12 cellular contexts compared by ENCODE assay signal in genomic region chr1:203075249-203076030, GRCh38. TPM values are rescaled to one million over a fixed set of nuclear protein-coding genes. Genes with fewer than 3 reads are reported as not detected.
DNase-seq lines count a peak whose midpoint lies in the region; ATAC-seq, FAIRE-seq and TF ChIP-seq lines count a peak whose summit lies in the region.
"Had no signal": no experiment of that assay in that cellular context is flagged by ENCODE, and none has a peak within 500 bp of the region (broad histone marks: within the 10 kb centered on the region; RNA-seq: fewer than 3 reads in every experiment).

No MANE protein-coding gene starts in this region.

- H3K23ac ChIP-seq in H1 (ENCODE audit: insufficient read length), result no peak overlapping the region

- no peak for TF ChIP-seq RAD21 in H1 (IDR thresholded peaks at IDR 0.05 in 1 of 2, conservative IDR thresholded peaks at IDR 0.05 in 1 of 2; ENCODE audit: low read depth in 2 of 2, low read length in 2 of 2)

- 16% methylated on average over 35 of the region's 56 CpGs; no CpG with 5 or more reads in 1 of the 2 experiments for WGBS in H1 (ENCODE audit: extremely low coverage in 1 of 2, insufficient coverage in 1 of 2, insufficient read length in 1 of 2, insufficient replicate concordance in 2 of 2, low coverage in 1 of 2, low lambda C conversion rate in 2 of 2, missing lambda C conversion rate in 1 of 2), 2 experiments

- no peak overlapping the region for H3K4ac ChIP-seq in H1 (replicated peaks; ENCODE audit: insufficient read length, low read depth, low read length)

- intact Hi-C loops in activated CD4-positive, alpha-beta T cell treated with anti-CD3 and anti-CD28 coated beads for 36 hours (cut with DNase I, micrococcal nuclease), result no loop called here
- intact Hi-C loops in mucosa of descending colon (cut with DNase I, micrococcal nuclease) (no loop called here), tibial artery (cut with DNase I; ENCODE audit: low total_unique reads) (no loop called here)

- no peaks in the 10 kb centered on the region for H3K79me2 ChIP-seq in H1 (ENCODE audit: control insufficient read depth in 1 of 2, insufficient read depth in 2 of 2, low read length in 2 of 2)

- no peak overlapping the region for H3K4me3 Mint-ChIP-seq in activated CD4-positive, alpha-beta T cell treated with anti-CD3 and anti-CD28 coated beads for 36 hours

- H3K27me3 Mint-ChIP-seq in activated CD4-positive, alpha-beta T cell treated with anti-CD3 and anti-CD28 coated beads for 36 hours, result peaks cover 44% of the 10 kb centered on the region

- peak overlapping the region; percentile 86 for H3K18ac ChIP-seq in H1 (ENCODE audit: extremely low read depth, low read length)

- DNase-seq in activated CD4-positive, alpha-beta T cell treated with anti-CD3 and anti-CD28 coated beads for 36 hours, result peak; percentile 28
- no peak for DNase-seq in activated CD4-positive, alpha-beta T cell treated with anti-CD3 and anti-CD28 coated beads, Interleukin-2, amount 50 U/mL, for 1 hour
- DNase-seq in H1 (ENCODE audit: low read depth in 1 of 2, low spot score in 2 of 2), result no peak
- DNase-seq in mucosa of descending colon, result no peak
- DNase-seq in tibial artery, result no peak
- DNase-seq in erythroblast (lab: John Stamatoyannopoulos, UW), result no peak
- no peak for DNase-seq in COR-L47 (lab: John Stamatoyannopoulos, UW)
- DNase-seq: natural killer cell, OCI-M1 had no signal

- H3K9ac ChIP-seq in H1 (replicated peaks in 1 of 4; ENCODE audit: extremely low read depth in 1 of 4, low read depth in 3 of 4, low read length in 3 of 4), result no peak overlapping the region

- H4K5ac ChIP-seq in H1 (ENCODE audit: insufficient read length, low read depth, low read length), result no peak overlapping the region

- peak overlapping the region; percentile 75 to 86 for H3K4me2 ChIP-seq in H1 (ENCODE audit: insufficient read depth in 1 of 2, low read depth in 2 of 2, low read length in 2 of 2)
- H3K4me2 ChIP-seq: A549 had no signal

- POLR2A ChIA-PET in activated CD4-positive, alpha-beta T cell treated with anti-CD3 and anti-CD28 coated beads for 36 hours (lab: Charles Lee), result no interaction called here
- POLR2A ChIA-PET in H1 (lab: Charles Lee; ENCODE audit: partially characterized antibody), result interaction anchor here (0.9 to 1.6 kb wide), 3 partner anchors 10 to 16 kb away, joined by 3 to 4 read pairs (median 3); partner anchors contain the start of gene MYOG

- H2BK12ac ChIP-seq in H1 (ENCODE audit: low read depth, low read length), result no peak overlapping the region

- TF ChIP-seq POLR2A in H1 (IDR thresholded peaks at IDR 0.05; ENCODE audit: control extremely low read depth in 1 of 2, low read depth in 2 of 2, low read length in 2 of 2) (no peak), erythroblast (IDR thresholded peaks at IDR 0.05; ENCODE audit: low read length) (no peak)

- H2BK20ac ChIP-seq in H1 (ENCODE audit: low read length), result no peak overlapping the region

- peak; percentile 74 for ATAC-seq in activated CD4-positive, alpha-beta T cell treated with anti-CD3 and anti-CD28 coated beads for 36 hours
- ATAC-seq in mucosa of descending colon (peak; percentile 32), HG03045 (IDR thresholded peaks at IDR 0.05; ENCODE audit: unreplicated experiment) (no peak)
- ATAC-seq: A549 had no signal

- H3K9me3 ChIP-seq in H1 (ENCODE audit: insufficient read depth in 2 of 2, low read depth in 1 of 2, low read length in 1 of 2) (no peaks in the 10 kb centered on the region), mucosa of descending colon (no peaks in the 10 kb centered on the region), tibial artery (no peaks in the 10 kb centered on the region)
- H3K9me3 ChIP-seq: A549 had no signal

- H4K20me1 ChIP-seq in H1 (replicated peaks in 1 of 2; ENCODE audit: control insufficient read depth in 1 of 2, insufficient read depth in 2 of 2, low read length in 2 of 2), result peaks cover 0 to 5% of the 10 kb centered on the region in 2 experiments

- H4K91ac ChIP-seq in H1 (replicated peaks; ENCODE audit: insufficient read length, low read length), result no peak overlapping the region

- H2BK120ac ChIP-seq in H1 (replicated peaks; ENCODE audit: low read depth, low read length), result no peak overlapping the region

- H3K27ac ChIP-seq in H1 (ENCODE audit: low read depth, low read length), result no peak overlapping the region
- H3K27ac ChIP-seq in tibial artery, result no peak overlapping the region
- H3K27ac ChIP-seq: A549, VCaP had no signal

- H3K36me3 ChIP-seq in H1 (ENCODE audit: control insufficient read depth in 2 of 4, insufficient read depth in 4 of 4, low read length in 3 of 4) (no peaks in the 10 kb centered on the region), mucosa of descending colon (ENCODE audit: low read depth) (no peaks in the 10 kb centered on the region), tibial artery (no peaks in the 10 kb centered on the region)

- no peak overlapping the region for H3K56ac ChIP-seq in H1 (replicated peaks; ENCODE audit: insufficient read length, low read depth, low read length)

- H3K4me1 ChIP-seq in H1 (replicated peaks in 1 of 4; ENCODE audit: control insufficient read depth in 3 of 4, insufficient read depth in 4 of 4, low read length in 3 of 4) (peaks cover 0 to 10% (median 5%) of the 10 kb centered on the region in 4 experiments; a peak in 5 of 7 replicates), mucosa of descending colon (ENCODE audit: low read depth) (no peaks in the 10 kb centered on the region), tibial artery (peaks cover 0 to 6% (median 0%) of the 10 kb centered on the region in 4 donors)

- peaks cover 5% of the 10 kb centered on the region for H3K4me1 Mint-ChIP-seq in activated CD4-positive, alpha-beta T cell treated with anti-CD3 and anti-CD28 coated beads for 36 hours

- CTCF ChIA-PET in activated CD4-positive, alpha-beta T cell treated with anti-CD3 and anti-CD28 coated beads for 36 hours (lab: Charles Lee), result no interaction called here
- CTCF ChIA-PET in H1 (lab: Charles Lee; ENCODE audit: partially characterized antibody), result interaction anchor here (2.3 to 16.4 kb wide), 6 partner anchors 9 to 141 kb away, joined by 10 to 275 read pairs (median 82); partner anchors contain the start of genes ADORA1 and MYOG

- H3K27ac Mint-ChIP-seq in activated CD4-positive, alpha-beta T cell treated with anti-CD3 and anti-CD28 coated beads for 36 hours, result no peak overlapping the region

- H2BK15ac ChIP-seq in H1 (ENCODE audit: low read length), result no peak overlapping the region

- H3K9me3 Mint-ChIP-seq in activated CD4-positive, alpha-beta T cell treated with anti-CD3 and anti-CD28 coated beads for 36 hours (ENCODE audit: low read depth), result no peaks in the 10 kb centered on the region
- H3K9me3 Mint-ChIP-seq: natural killer cell had no signal

- H2BK5ac ChIP-seq in H1 (ENCODE audit: low read depth, low read length), result peak overlapping the region; percentile 68; the same call in 1 of the 2 replicates

- peaks cover 6% of the 10 kb centered on the region; the same call in 1 of the 2 replicates for H3K23me2 ChIP-seq in H1 (ENCODE audit: low read depth, low read length)

- no peaks in the 10 kb centered on the region; the same call in 1 of the 2 replicates for H3K79me1 ChIP-seq in H1 (ENCODE audit: low read depth, low read length)

- TF ChIP-seq CTCF in H1 (IDR thresholded peaks at IDR 0.05; ENCODE audit: control extremely low read depth in 1 of 3, insufficient read depth in 1 of 3, low read depth in 1 of 3, low read length in 3 of 3) (no peak), mucosa of descending colon (IDR thresholded peaks at IDR 0.05) (no peak), tibial artery (IDR thresholded peaks at IDR 0.05) (no peak)

- FAIRE-seq in H1 (lab: Jason Lieb, UNC), result no peak
- FAIRE-seq: A549 had no signal

- peak overlapping the region; percentile 56; the same call in 1 of the 2 replicates for H2AFZ ChIP-seq in H1 (ENCODE audit: low read length)

- no peak for TF ChIP-seq EP300 in H1 (IDR thresholded peaks at IDR 0.05; ENCODE audit: borderline replicate concordance in 1 of 2, low read depth in 2 of 2, low read length in 2 of 2)

- H3K4me3 ChIP-seq in H1 (ENCODE audit: extremely low read depth in 1 of 4, insufficient read depth in 2 of 4, low read depth in 3 of 4, low read length in 4 of 4) (peak overlapping the region; percentile 26 to 59 (median 29)), mucosa of descending colon (no peak overlapping the region), tibial artery (peak overlapping the region; percentile 20 to 36)
- H3K4me3 ChIP-seq: A549 had no signal

- peak overlapping the region; percentile 52; the same call in 1 of the 2 replicates for H4K8ac ChIP-seq in H1 (ENCODE audit: extremely low read depth, insufficient read depth, low read length)

- H3K27me3 ChIP-seq in H1 (replicated peaks in 1 of 4; ENCODE audit: control insufficient read depth in 3 of 4, extremely low read depth in 1 of 4, insufficient read depth in 3 of 4, low read length in 3 of 4), result peaks cover 3 to 32% (median 31%) of the 10 kb centered on the region in 4 experiments
- H3K27me3 ChIP-seq in tibial artery, result peaks cover 0 to 30% of the 10 kb centered on the region in 2 donors

- H3K14ac ChIP-seq in H1 (ENCODE audit: insufficient read length), result no peak overlapping the region

- H2AK5ac ChIP-seq in H1 (ENCODE audit: low read depth, low read length), result no peak overlapping the region

- H3K36me3 Mint-ChIP-seq in activated CD4-positive, alpha-beta T cell treated with anti-CD3 and anti-CD28 coated beads for 36 hours (ENCODE audit: low read depth), result peaks cover 9% of the 10 kb centered on the region
- H3K36me3 Mint-ChIP-seq: natural killer cell had no signal

RNA-seq across cellular contexts. Expression of gene MYOG, which starts 10.4 kb away (rescaled TPM):
- not detected for total RNA-seq in activated CD4-positive, alpha-beta T cell treated with anti-CD3 and anti-CD28 coated beads for 36 hours
- total RNA-seq in H1 (2021; fragmentation: NEBNext Ultra II Directional; extraction: Animal tissue kit (Norgen Biotek cat#: 25700)), result not detected in 2 replicates
- polyA plus RNA-seq in H1 (2011; rRNA removed), result not detected in 2 replicates
- polyA plus RNA-seq in H1 (2011; cell fraction: cytosol; rRNA removed), result not detected
- polyA plus RNA-seq in H1 (2011; cell fraction: nucleus; rRNA removed), result not detected
- polyA plus RNA-seq in H1 (2012, experiment 1 of 2), result not detected in 4 replicates
- not detected for polyA plus RNA-seq in H1 (2012, experiment 2 of 2)
- not detected for polyA plus RNA-seq in H1 (2013, experiment 1 of 2)
- polyA plus RNA-seq in H1 (2013, experiment 2 of 2), result not detected
- polyA minus RNA-seq in H1 (2011; rRNA and poly(A)+ RNA removed), result not detected in 2 replicates
- polyA minus RNA-seq in H1 (2011; cell fraction: cytosol; rRNA and poly(A)+ RNA removed), result not detected
- not detected for polyA minus RNA-seq in H1 (2011; cell fraction: nucleus; rRNA and poly(A)+ RNA removed)
- not detected for total RNA-seq in mucosa of descending colon
- total RNA-seq: natural killer cell had no signal
- polyA plus RNA-seq: A549 had no signal

RNA-seq across cellular contexts. Expression of gene PPFIA4, which starts 49.1 kb away (rescaled TPM):
- total RNA-seq in activated CD4-positive, alpha-beta T cell treated with anti-CD3 and anti-CD28 coated beads for 36 hours, result 10 to 100 TPM; 51.2 to 56.4 TPM
- total RNA-seq in H1 (2021; fragmentation: NEBNext Ultra II Directional; extraction: Animal tissue kit (Norgen Biotek cat#: 25700)), result 7.0 and 9.9 TPM in 2 replicates
- polyA plus RNA-seq in H1 (2011; rRNA removed), result 9.0 and 12.5 TPM in 2 replicates
- polyA plus RNA-seq in H1 (2011; cell fraction: cytosol; rRNA removed), result 22.1 TPM
- polyA plus RNA-seq in H1 (2011; cell fraction: nucleus; rRNA removed), result 186 TPM
- 10.0 to 15.4 TPM (median 12.6 TPM) in 4 replicates for polyA plus RNA-seq in H1 (2012, experiment 1 of 2)
- 1.9 TPM for polyA plus RNA-seq in H1 (2012, experiment 2 of 2)
- 5.7 TPM for polyA plus RNA-seq in H1 (2013, experiment 1 of 2)
- polyA plus RNA-seq in H1 (2013, experiment 2 of 2), result 3.7 TPM
- 9.0 and 14.0 TPM in 2 replicates for polyA minus RNA-seq in H1 (2011; rRNA and poly(A)+ RNA removed)
- 11.4 TPM for polyA minus RNA-seq in H1 (2011; cell fraction: cytosol; rRNA and poly(A)+ RNA removed)
- 37.6 TPM for polyA minus RNA-seq in H1 (2011; cell fraction: nucleus; rRNA and poly(A)+ RNA removed)
- total RNA-seq in mucosa of descending colon, result 1 to 10 TPM in 1 of 3 donors, under 1 TPM in 2; 0.43 to 4.0 (median 0.60) TPM

RNA-seq across cellular contexts. Expression of gene ADORA1, which starts 52.1 kb away (rescaled TPM):
- not detected for total RNA-seq in activated CD4-positive, alpha-beta T cell treated with anti-CD3 and anti-CD28 coated beads for 36 hours
- 3.3 and 3.5 TPM in 2 replicates for total RNA-seq in H1 (2021; fragmentation: NEBNext Ultra II Directional; extraction: Animal tissue kit (Norgen Biotek cat#: 25700))
- 6.7 and 12.2 TPM in 2 replicates for polyA plus RNA-seq in H1 (2011; rRNA removed)
- 3.4 TPM for polyA plus RNA-seq in H1 (2011; cell fraction: cytosol; rRNA removed)
- 6.7 TPM for polyA plus RNA-seq in H1 (2011; cell fraction: nucleus; rRNA removed)
- 1.7 to 4.4 TPM (median 3.6 TPM) in 4 replicates for polyA plus RNA-seq in H1 (2012, experiment 1 of 2)
- polyA plus RNA-seq in H1 (2012, experiment 2 of 2), result 4.7 TPM
- 4.9 TPM for polyA plus RNA-seq in H1 (2013, experiment 1 of 2)
- polyA plus RNA-seq in H1 (2013, experiment 2 of 2), result 6.0 TPM
- 4.0 and 6.8 TPM in 2 replicates for polyA minus RNA-seq in H1 (2011; rRNA and poly(A)+ RNA removed)
- polyA minus RNA-seq in H1 (2011; cell fraction: cytosol; rRNA and poly(A)+ RNA removed), result 2.0 TPM
- 3.7 TPM for polyA minus RNA-seq in H1 (2011; cell fraction: nucleus; rRNA and poly(A)+ RNA removed)
- total RNA-seq in mucosa of descending colon, result 1 to 10 TPM in 1 of 3 donors, under 1 TPM in 2; 0.53 to 1.3 (median 0.78) TPM
- total RNA-seq: natural killer cell had no signal
